26 cellular contexts compared by ENCODE assay signal in the genomic region with DNA sequence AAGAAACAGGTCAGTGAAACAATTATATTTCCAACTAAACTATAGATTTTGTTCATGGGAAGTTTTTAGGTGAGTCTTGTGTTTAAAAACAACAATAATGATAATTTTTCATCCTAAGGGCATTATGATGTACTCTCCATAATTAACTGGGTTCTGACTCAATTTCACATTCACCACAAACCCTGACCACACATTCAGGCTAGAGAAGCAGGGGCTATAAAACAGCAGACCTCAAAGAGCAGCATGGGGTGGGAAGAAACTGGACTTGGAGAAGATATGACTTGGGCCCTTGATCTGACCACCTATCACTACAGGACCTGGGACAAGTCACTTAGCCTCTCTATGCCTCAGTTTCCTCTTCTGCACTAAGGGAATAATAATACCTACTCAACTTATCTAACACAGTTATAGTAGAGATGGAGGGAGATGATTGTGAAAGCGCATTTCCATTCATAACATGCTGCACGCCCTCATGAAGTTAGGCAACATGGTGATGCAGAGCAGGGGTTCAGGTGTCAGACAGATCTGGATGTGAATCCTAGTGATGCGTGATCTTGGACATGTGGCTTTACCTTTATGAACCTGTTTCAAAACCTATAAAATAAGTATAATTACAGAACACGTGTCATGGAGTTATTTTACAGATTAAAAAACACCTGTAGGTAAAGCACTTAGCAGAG.
A peak's percentile ranks its signal among the peaks of the same experiment; 100 is the strongest.
DNase-seq lines count a peak whose midpoint lies in the region; ATAC-seq and TF ChIP-seq lines count a peak whose summit lies in the region.
"Had no signal": no experiment of that assay in that cellular context is flagged by ENCODE, and none has a peak within 500 bp of the region (broad histone marks: within the 10 kb centered on the region; RNA-seq: fewer than 3 reads in every experiment).

No MANE protein-coding gene starts in this region.

- H2AFZ ChIP-seq in OCI-LY7 (ENCODE audit: low read length) = 0 out of 2 replicates have a peak overlapping the region, but pooled peaks have one; percentile 13
- H2AFZ ChIP-seq: hepatocyte had no signal

- no peaks in the 10 kb centered on the region for H3K9me2 ChIP-seq in OCI-LY7 (ENCODE audit: insufficient read depth, low read length)

- no peaks in the 10 kb centered on the region for H3K4me1 ChIP-seq in OCI-LY7 (ENCODE audit: insufficient read depth, low read length, poor library complexity, severe bottlenecking)
- H3K4me1 ChIP-seq: adrenal gland, gastroesophageal sphincter, SJCRH30, vagina had no signal

- ATAC-seq in Right ventricle myocardium inferior (no peak), HG02870 (IDR thresholded peaks at IDR 0.05; ENCODE audit: unreplicated experiment) (no peak)
- ATAC-seq: activated CD4-positive, CD25-positive, alpha-beta regulatory T cell treated with anti-CD3 and anti-CD28 coated beads, Interleukin-2, amount 50 U/mL, for 24 hours; effector memory CD8-positive, alpha-beta T cell; left colon; T-cell had no signal

- no peak overlapping the region for H3K27ac ChIP-seq in OCI-LY7 (ENCODE audit: low read depth, low read length, poor library complexity, severe bottlenecking)
- H3K27ac ChIP-seq: adrenal gland, cardiac muscle cell, coronary artery, gastroesophageal sphincter, hepatocyte, SJCRH30, vagina had no signal

- intact Hi-C loops in OCI-LY7 (cut with micrococcal nuclease; ENCODE audit: unreplicated experiment) (no loop called here), Right ventricle myocardium inferior (cut with DNase I) (no loop called here)

- H4K20me1 ChIP-seq in OCI-LY7 (ENCODE audit: insufficient read depth, low read length) = no peaks in the 10 kb centered on the region

- POLR2A ChIA-PET in OCI-LY7 (lab: Charles Lee) = no interaction called here

- no peaks in the 10 kb centered on the region for H3K79me2 ChIP-seq in OCI-LY7 (ENCODE audit: insufficient read depth, low read depth, low read length)
- H3K79me2 ChIP-seq: hepatocyte had no signal

- BruUV-seq in OCI-LY7 (replicated peaks; lab: Mats Ljungman, UMichigan) = no TSS peak

- H3K36me3 ChIP-seq in OCI-LY7 (ENCODE audit: insufficient read depth, low read length) = no peaks in the 10 kb centered on the region
- H3K36me3 ChIP-seq: adrenal gland, cardiac muscle cell, gastroesophageal sphincter, SJCRH30, vagina had no signal

- H3K4me3 ChIP-seq in OCI-LY7 (ENCODE audit: low read depth, low read length, poor library complexity, severe bottlenecking) = no peak overlapping the region
- no peak overlapping the region for H3K4me3 ChIP-seq in choroid plexus epithelial cell (ENCODE audit: low read depth, low read length)
- H3K4me3 ChIP-seq in skeletal muscle cell (ENCODE audit: low read depth, low read length) = no peak overlapping the region
- H3K4me3 ChIP-seq: adrenal gland, cardiac muscle cell, coronary artery, gastroesophageal sphincter, hepatocyte, SJCRH30, vagina had no signal

- H3K9me3 ChIP-seq in OCI-LY7 (ENCODE audit: low read length) = no peaks in the 10 kb centered on the region
- H3K9me3 ChIP-seq: adrenal gland, gastroesophageal sphincter, SJCRH30, vagina had no signal

- CTCF ChIA-PET in OCI-LY7 (lab: Charles Lee; ENCODE audit: unreplicated experiment) = no interaction called here

- H3K4me2 ChIP-seq in OCI-LY7 (ENCODE audit: low read length) = no peak overlapping the region
- H3K4me2 ChIP-seq: hepatocyte had no signal

- TF ChIP-seq CTCF in OCI-LY7 (conservative IDR thresholded peaks at IDR 0.05; ENCODE audit: low read length) (no peak), choroid plexus epithelial cell (conservative IDR thresholded peaks at IDR 0.05; ENCODE audit: low read depth, low read length) (no peak), GM20000 (IDR thresholded peaks at IDR 0.05; ENCODE audit: extremely low read depth, missing control alignments) (no peak)

- DNase-seq in HCEC 1CT = peak; percentile 32
- no peak for DNase-seq in OCI-LY7 (ENCODE audit: low spot score)
- DNase-seq in choroid plexus epithelial cell (ENCODE audit: low read depth) = peak; percentile 11
- DNase-seq in skeletal muscle cell (ENCODE audit: low read depth) = peak; percentile 17
- no peak for DNase-seq in GM20000 (ENCODE audit: low spot score)
- no peak for DNase-seq in NCI-H1417 (lab: John Stamatoyannopoulos, UW)
- DNase-seq in Right ventricle myocardium inferior (ENCODE audit: missing footprints) = no peak
- DNase-seq: activated CD4-positive, alpha-beta memory T cell treated with anti-CD3 and anti-CD28 coated beads for 36 hours; activated CD8-positive, alpha-beta memory T cell treated with anti-CD3 and anti-CD28 coated beads, Interleukin-2, amount 50 U/mL, for 4 hours; activated naive CD4-positive, alpha-beta T cell treated with anti-CD3 and anti-CD28 coated beads for 36 hours; adrenal gland; CD4-positive, CD25-positive, alpha-beta regulatory T cell; effector memory CD8-positive, alpha-beta T cell; left colon; NCI-H2107; NCI-H446 treated with DMSO at 0.1 percent for 48 hours; SJCRH30; stimulated activated naive CD4-positive, alpha-beta T cell treated with Interleukin-2 at 50 U/mL for 16 hours; T-cell had no signal

Comparison
In these comparisons a context has a peak if more than half of its experiments do, and no peak if none do; other contexts are left out.
1. DNase-seq: peak in HCEC 1CT (single experiment), choroid plexus epithelial cell (single experiment) and skeletal muscle cell (single experiment); none in OCI-LY7 (single experiment), GM20000 (single experiment), NCI-H1417 (0 of 3) and Right ventricle myocardium inferior (single experiment).